In the genomic region with DNA sequence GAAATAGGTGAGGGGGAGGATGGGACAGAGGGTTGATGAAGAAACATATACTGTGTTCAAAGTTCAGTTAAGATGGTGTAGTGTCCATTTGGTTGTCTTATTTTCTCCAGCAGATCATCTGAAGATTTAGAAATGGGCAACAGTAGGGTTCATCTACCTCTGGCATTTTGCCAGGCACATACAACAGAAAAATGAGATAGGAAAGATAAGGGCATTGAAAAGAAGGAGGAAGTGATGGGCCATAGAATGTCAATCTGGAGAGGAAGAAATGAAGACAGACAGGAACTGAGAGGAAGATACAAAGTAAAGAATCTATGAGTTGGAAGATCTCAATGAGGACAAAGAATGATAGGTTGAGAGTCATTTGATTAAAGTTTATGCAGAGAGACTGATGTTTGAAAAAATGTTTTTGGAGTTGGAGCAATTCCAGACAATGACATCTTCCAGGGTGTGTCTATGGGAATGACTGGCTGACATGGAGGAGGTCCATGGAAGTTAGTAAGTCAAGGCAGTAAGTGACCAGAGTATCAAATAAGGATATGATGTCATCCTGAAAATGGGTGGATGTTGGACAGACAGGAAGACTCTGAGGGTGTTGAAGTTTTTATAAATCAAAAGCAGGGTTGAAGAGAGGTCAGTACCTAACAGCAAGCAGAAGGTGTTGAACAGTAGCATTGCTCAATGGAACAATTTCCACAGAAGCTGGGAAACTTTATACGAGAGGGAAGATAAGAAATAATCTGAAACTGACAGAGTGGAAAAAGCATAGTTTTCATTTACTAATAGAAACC, we compare ENCODE assay signal across 29 cellular contexts. TPM values are rescaled to one million over a fixed set of nuclear protein-coding genes. Genes with fewer than 3 reads are reported as not detected.
DNase-seq lines count a peak whose midpoint lies in the region; ATAC-seq, FAIRE-seq and TF ChIP-seq lines count a peak whose summit lies in the region.
"Had no signal": no experiment of that assay in that cellular context is flagged by ENCODE, and none has a peak within 500 bp of the region (broad histone marks: within the 10 kb centered on the region; RNA-seq: fewer than 3 reads in every experiment).

No MANE protein-coding gene starts in this region.

- TF ChIP-seq EP300 in H1 (IDR thresholded peaks at IDR 0.05; ENCODE audit: borderline replicate concordance in 1 of 2, low read depth in 2 of 2, low read length in 2 of 2): no peak

- H3K4me3 Mint-ChIP-seq in activated naive CD4-positive, alpha-beta T cell treated with anti-CD3 and anti-CD28 coated beads, Interleukin-2, amount 50 U/mL, for 24 hours: no peak overlapping the region
- H3K4me3 Mint-ChIP-seq: activated naive CD8-positive, alpha-beta T cell treated with anti-CD3 and anti-CD28 coated beads, Interleukin-2, amount 50 U/mL, for 24 hours; CD4-positive, alpha-beta T cell; natural killer cell; T-helper 17 cell had no signal

- no peaks in the 10 kb centered on the region for H4K20me1 ChIP-seq in PC-3 (ENCODE audit: low read length)
- no peaks in the 10 kb centered on the region for H4K20me1 ChIP-seq in H1 (replicated peaks in 1 of 2; ENCODE audit: control insufficient read depth in 1 of 2, insufficient read depth in 2 of 2, low read length in 2 of 2)

- peaks cover 43% of the 10 kb centered on the region for H3K4me1 ChIP-seq in PC-3 (ENCODE audit: insufficient read depth, low read length)
- peaks cover 2 to 8% (median 6%) of the 10 kb centered on the region in 4 experiments; a peak in 5 of 7 replicates for H3K4me1 ChIP-seq in H1 (replicated peaks in 1 of 4; ENCODE audit: control insufficient read depth in 3 of 4, insufficient read depth in 4 of 4, low read length in 3 of 4)
- H3K4me1 ChIP-seq in right cardiac atrium (ENCODE audit: control insufficient read depth, insufficient read depth, low read length): peaks cover 2% of the 10 kb centered on the region

- H2BK5ac ChIP-seq in H1 (ENCODE audit: low read depth, low read length): no peak overlapping the region

- H3K56ac ChIP-seq in H1 (replicated peaks; ENCODE audit: insufficient read length, low read depth, low read length): no peak overlapping the region

- peaks cover 4% of the 10 kb centered on the region for H3K9me3 Mint-ChIP-seq in activated naive CD4-positive, alpha-beta T cell treated with anti-CD3 and anti-CD28 coated beads, Interleukin-2, amount 50 U/mL, for 24 hours
- H3K9me3 Mint-ChIP-seq: natural killer cell had no signal

- H3K27ac ChIP-seq in PC-3 (ENCODE audit: low read length) (peak overlapping the region; percentile 29), H1 (ENCODE audit: low read depth, low read length) (no peak overlapping the region), right cardiac atrium (ENCODE audit: low read length) (no peak overlapping the region)
- H3K27ac ChIP-seq: gastrocnemius medialis, KMS-11, stomach, thyroid gland had no signal

- no peak for FAIRE-seq in H1 (lab: Jason Lieb, UNC)
- FAIRE-seq: HTR-8/SVneo had no signal

- H2BK120ac ChIP-seq in H1 (replicated peaks; ENCODE audit: low read depth, low read length): no peak overlapping the region

- no peak overlapping the region; the same call in 1 of the 2 replicates for H2BK15ac ChIP-seq in H1 (ENCODE audit: low read length)

- H4K8ac ChIP-seq in H1 (ENCODE audit: extremely low read depth, insufficient read depth, low read length): no peak overlapping the region

- no peak overlapping the region for H2BK12ac ChIP-seq in H1 (ENCODE audit: low read depth, low read length)

- H2BK20ac ChIP-seq in H1 (ENCODE audit: low read length): no peak overlapping the region

- H3K9me3 ChIP-seq in PC-3 (ENCODE audit: low read length) (no peaks in the 10 kb centered on the region), H1 (ENCODE audit: insufficient read depth in 2 of 2, low read depth in 1 of 2, low read length in 1 of 2) (no peaks in the 10 kb centered on the region), right cardiac atrium (ENCODE audit: control insufficient read depth, low read length) (no peaks in the 10 kb centered on the region)
- H3K9me3 ChIP-seq: gastrocnemius medialis, HAP-1, stomach, thyroid gland had no signal

- 0 out of 2 replicates have a peak overlapping the region, but pooled peaks have one; percentile 19 for H2AK5ac ChIP-seq in H1 (ENCODE audit: low read depth, low read length)

- peak overlapping the region; percentile 2 for H3K27ac Mint-ChIP-seq in activated naive CD4-positive, alpha-beta T cell treated with anti-CD3 and anti-CD28 coated beads, Interleukin-2, amount 50 U/mL, for 24 hours
- H3K27ac Mint-ChIP-seq: activated naive CD8-positive, alpha-beta T cell treated with anti-CD3 and anti-CD28 coated beads, Interleukin-2, amount 50 U/mL, for 24 hours; CD4-positive, alpha-beta T cell; natural killer cell; T-helper 17 cell had no signal

- H3K9me2 ChIP-seq in PC-3 (replicated peaks; ENCODE audit: low read length): 0 out of 2 replicates have a peak, but pooled peaks cover 4% of the 10 kb centered on the region

- WGBS in H1 (ENCODE audit: extremely low coverage in 1 of 2, insufficient coverage in 1 of 2, insufficient read length in 1 of 2, insufficient replicate concordance in 2 of 2, low coverage in 1 of 2, low lambda C conversion rate in 2 of 2, missing lambda C conversion rate in 1 of 2), 2 experiments: 86% methylated on average over 1 of the region's 1 CpG; no CpG with 5 or more reads in 1 of the 2 experiments
- WGBS in right cardiac atrium: 54% methylated on average over 1 of the region's 1 CpG

- no TSS peak for BruUV-seq in PC-3 (replicated peaks; lab: Mats Ljungman, UMichigan)

- intact Hi-C loops in PC-3 (cut with micrococcal nuclease) (loop anchor here (10.0 kb wide), 1 partner anchor 278 kb away; no protein-coding TSS in a partner anchor), right cardiac atrium (cut with DNase I) (no loop called here)

- CTCF ChIA-PET in PC-3 (lab: Charles Lee) (no interaction called here), H1 (lab: Charles Lee; ENCODE audit: partially characterized antibody) (no interaction called here)

- no peak overlapping the region for H3K23ac ChIP-seq in H1 (ENCODE audit: insufficient read length)

- H3K14ac ChIP-seq in H1 (ENCODE audit: insufficient read length): no peak overlapping the region

- no peak for TF ChIP-seq POLR2A in H1 (IDR thresholded peaks at IDR 0.05; ENCODE audit: control extremely low read depth in 1 of 2, low read depth in 2 of 2, low read length in 2 of 2)

- H3K27me3 Mint-ChIP-seq in activated naive CD4-positive, alpha-beta T cell treated with anti-CD3 and anti-CD28 coated beads, Interleukin-2, amount 50 U/mL, for 24 hours: no peaks in the 10 kb centered on the region
- H3K27me3 Mint-ChIP-seq: activated naive CD8-positive, alpha-beta T cell treated with anti-CD3 and anti-CD28 coated beads, Interleukin-2, amount 50 U/mL, for 24 hours; CD4-positive, alpha-beta T cell had no signal

- H3K4me2 ChIP-seq in PC-3 (ENCODE audit: low read length): 0 out of 2 replicates have a peak overlapping the region, but pooled peaks have one; percentile 0
- H3K4me2 ChIP-seq in H1 (ENCODE audit: insufficient read depth in 1 of 2, low read depth in 2 of 2, low read length in 2 of 2): no peak overlapping the region
- H3K4me2 ChIP-seq: KMS-11 had no signal

- no peaks in the 10 kb centered on the region for H3K79me1 ChIP-seq in H1 (ENCODE audit: low read depth, low read length)

- H3K23me2 ChIP-seq in H1 (ENCODE audit: low read depth, low read length): no peaks in the 10 kb centered on the region

- TF ChIP-seq CTCF in PC-3 (conservative IDR thresholded peaks at IDR 0.05; ENCODE audit: low read depth, low read length): no peak
- TF ChIP-seq CTCF in H1 (IDR thresholded peaks at IDR 0.05; ENCODE audit: control extremely low read depth in 1 of 3, insufficient read depth in 1 of 3, low read depth in 1 of 3, low read length in 3 of 3): no peak

- H3F3A ChIP-seq in PC-3 (ENCODE audit: low read length, unreplicated experiment): peaks cover 6% of the 10 kb centered on the region

- H2AFZ ChIP-seq in PC-3 (ENCODE audit: low read length) (no peak overlapping the region), H1 (ENCODE audit: low read length) (no peak overlapping the region)

- H3K4me1 Mint-ChIP-seq in activated naive CD4-positive, alpha-beta T cell treated with anti-CD3 and anti-CD28 coated beads, Interleukin-2, amount 50 U/mL, for 24 hours: peaks cover 24% of the 10 kb centered on the region
- H3K4me1 Mint-ChIP-seq: T-helper 17 cell had no signal

- H3K36me3 Mint-ChIP-seq in activated naive CD4-positive, alpha-beta T cell treated with anti-CD3 and anti-CD28 coated beads, Interleukin-2, amount 50 U/mL, for 24 hours: peaks cover 6% of the 10 kb centered on the region
- H3K36me3 Mint-ChIP-seq: natural killer cell had no signal

- no peak for ATAC-seq in PC-3
- ATAC-seq in right cardiac atrium: peak; percentile 76 to 97
- ATAC-seq: activated naive CD8-positive, alpha-beta T cell treated with anti-CD3 and anti-CD28 coated beads, Interleukin-2, amount 50 U/mL, for 24 hours; gastrocnemius medialis; natural killer cell; SK-N-SH treated with all-trans-retinoic acid at 6 μM for 48 hours; T-helper 17 cell had no signal

- H4K5ac ChIP-seq in H1 (ENCODE audit: insufficient read length, low read depth, low read length): no peak overlapping the region

- H3K4me3 ChIP-seq in PC-3 (ENCODE audit: low read length): no peak overlapping the region
- no peak overlapping the region for H3K4me3 ChIP-seq in H1 (ENCODE audit: extremely low read depth in 1 of 4, insufficient read depth in 2 of 4, low read depth in 3 of 4, low read length in 4 of 4)
- no peak overlapping the region for H3K4me3 ChIP-seq in right cardiac atrium (ENCODE audit: low read length)
- H3K4me3 ChIP-seq: gastrocnemius medialis, HAP-1, stomach, thyroid gland had no signal

- H3K4ac ChIP-seq in H1 (replicated peaks; ENCODE audit: insufficient read length, low read depth, low read length): no peak overlapping the region

- POLR2A ChIA-PET in PC-3 (lab: Charles Lee; ENCODE audit: unreplicated experiment) (no interaction called here), H1 (lab: Charles Lee; ENCODE audit: partially characterized antibody) (no interaction called here)

- peak overlapping the region; percentile 67 for H4K91ac ChIP-seq in H1 (replicated peaks; ENCODE audit: insufficient read length, low read length)

- DNase-seq in activated naive CD4-positive, alpha-beta T cell treated with anti-CD3 and anti-CD28 coated beads, Interleukin-2, amount 50 U/mL, for 16 hours: no peak
- DNase-seq in PC-3 (peak; percentile 41), H1 (ENCODE audit: low read depth in 1 of 2, low spot score in 2 of 2) (no peak), right cardiac atrium (no peak), COLO668 (lab: John Stamatoyannopoulos, UW; ENCODE audit: unreplicated experiment) (no peak)
- no peak for DNase-seq in stimulated activated CD4-positive, alpha-beta T cell treated with anti-CD3 and anti-CD28 coated beads, Interleukin-1b, Interleukin-23, amount 100 ng/mL, for 48 hours
- DNase-seq in activated CD8-positive, alpha-beta memory T cell treated with anti-CD3 and anti-CD28 coated beads for 24 hours: no peak
- DNase-seq: 8988T; activated CD4-positive, alpha-beta T cell treated with anti-CD3 and anti-CD28 coated beads for 4 hours; activated effector memory CD4-positive, alpha-beta T cell treated with anti-CD3 and anti-CD28 coated beads, Interleukin-2, amount 50 U/mL, for 16 hours; activated naive CD8-positive, alpha-beta T cell treated with anti-CD3 and anti-CD28 coated beads, Interleukin-2, amount 50 U/mL, for 24 hours; activated T-cell treated with anti-CD3 and anti-CD28 coated beads, Interleukin-2, amount 50 U/mL, for 1 hour; CD4-positive, alpha-beta T cell; cerebellar nuclear complex; erythroblast; gastrocnemius medialis; MV-4-11; natural killer cell; NCI-H1436 treated with DMSO at 0.1 percent for 48 hours; NCI-H446 treated with DMSO at 0.1 percent for 48 hours; NCI-H82; stomach; T-helper 17 cell; thyroid gland had no signal

- no peak for TF ChIP-seq RAD21 in H1 (IDR thresholded peaks at IDR 0.05 in 1 of 2, conservative IDR thresholded peaks at IDR 0.05 in 1 of 2; ENCODE audit: low read depth in 2 of 2, low read length in 2 of 2)

- H3K18ac ChIP-seq in H1 (ENCODE audit: extremely low read depth, low read length): no peak overlapping the region

- H3K9ac ChIP-seq in PC-3 (ENCODE audit: low read length): no peak overlapping the region; the same call in 1 of the 2 replicates
- H3K9ac ChIP-seq in H1 (replicated peaks in 1 of 4; ENCODE audit: extremely low read depth in 1 of 4, low read depth in 3 of 4, low read length in 3 of 4): no peak overlapping the region
- H3K9ac ChIP-seq: KMS-11 had no signal

- no peaks in the 10 kb centered on the region for H3K79me2 ChIP-seq in PC-3 (ENCODE audit: low read length)
- no peaks in the 10 kb centered on the region for H3K79me2 ChIP-seq in H1 (ENCODE audit: control insufficient read depth in 1 of 2, insufficient read depth in 2 of 2, low read length in 2 of 2)

- H3K27me3 ChIP-seq in PC-3 (ENCODE audit: low read length) (no peaks in the 10 kb centered on the region), H1 (replicated peaks in 1 of 4; ENCODE audit: control insufficient read depth in 3 of 4, extremely low read depth in 1 of 4, insufficient read depth in 3 of 4, low read length in 3 of 4) (no peaks in the 10 kb centered on the region), right cardiac atrium (ENCODE audit: control insufficient read depth, insufficient read depth) (no peaks in the 10 kb centered on the region)
- H3K27me3 ChIP-seq: gastrocnemius medialis, stomach, thyroid gland had no signal

- no peaks in the 10 kb centered on the region for H3K36me3 ChIP-seq in PC-3 (ENCODE audit: low read depth, low read length)
- no peaks in the 10 kb centered on the region for H3K36me3 ChIP-seq in H1 (ENCODE audit: control insufficient read depth in 2 of 4, insufficient read depth in 4 of 4, low read length in 3 of 4)
- H3K36me3 ChIP-seq: gastrocnemius medialis, HAP-1, stomach, thyroid gland had no signal

RNA-seq across cellular contexts. Expression of gene CD55, which starts 18.7 kb away (rescaled TPM):
- total RNA-seq in PC-3 (2014; rRNA removed): 101 and 108 TPM in 2 replicates
- 22.8 and 26.8 TPM in 2 replicates for total RNA-seq in H1 (2021; fragmentation: NEBNext Ultra II Directional; extraction: Animal tissue kit (Norgen Biotek cat#: 25700))
- polyA plus RNA-seq in H1 (2011; rRNA removed): 15.4 and 20.1 TPM in 2 replicates
- 27.0 TPM for polyA plus RNA-seq in H1 (2011; cell fraction: cytosol; rRNA removed)
- 18.9 TPM for polyA plus RNA-seq in H1 (2011; cell fraction: nucleus; rRNA removed)
- 19.9 to 25.9 TPM (median 21.2 TPM) in 4 replicates for polyA plus RNA-seq in H1 (2012, experiment 1 of 2)
- 3.2 TPM for polyA plus RNA-seq in H1 (2012, experiment 2 of 2)
- 30.2 TPM for polyA plus RNA-seq in H1 (2013, experiment 1 of 2)
- 34.2 TPM for polyA plus RNA-seq in H1 (2013, experiment 2 of 2)
- polyA minus RNA-seq in H1 (2011; rRNA and poly(A)+ RNA removed): 16.9 and 20.2 TPM in 2 replicates
- 19.7 TPM for polyA minus RNA-seq in H1 (2011; cell fraction: cytosol; rRNA and poly(A)+ RNA removed)
- 41.8 TPM for polyA minus RNA-seq in H1 (2011; cell fraction: nucleus; rRNA and poly(A)+ RNA removed)
- total RNA-seq in right cardiac atrium: 10 to 100 TPM; 57.9 to 93.4 (median 67.9) TPM
- 39.7 TPM for polyA plus RNA-seq in right cardiac atrium
